In genomic region chr4:165873298-165874071, GRCh38 we compare ENCODE assay signal across 9 cellular contexts. TPM values are rescaled to one million over a fixed set of nuclear protein-coding genes. Genes with fewer than 3 reads are reported as not detected.
DNase-seq lines count a peak whose midpoint lies in the region; ATAC-seq and TF ChIP-seq lines count a peak whose summit lies in the region.
"Had no signal": no experiment of that assay in that cellular context is flagged by ENCODE, and none has a peak within 500 bp of the region (broad histone marks: within the 10 kb centered on the region; RNA-seq: fewer than 3 reads in every experiment).

No MANE protein-coding gene starts in this region.

- DNase-seq in NCI-H1417 (lab: John Stamatoyannopoulos, UW) (peak in 2 of 3 experiments; percentile 85 to 86), NCI-H1417 treated with DMSO at 0.1 percent for 48 hours (lab: John Stamatoyannopoulos, UW) (no peak), NCI-H748 (lab: John Stamatoyannopoulos, UW; ENCODE audit: unreplicated experiment) (peak; percentile 75), endodermal cell (peak; percentile 79), mucosa of descending colon (peak in 1 of 3 donors; percentile 24), T1000 (lab: John Stamatoyannopoulos, UW) (no peak), amniotic stem cell (lab: John Stamatoyannopoulos, UW) (no peak)

- no peaks in the 10 kb centered on the region for H3K36me3 Mint-ChIP-seq in endodermal cell (ENCODE audit: low read depth)

- 0% methylated on average over 19 to 70 of the region's 70 CpGs for WGBS in endodermal cell (ENCODE audit: insufficient coverage in 1 of 2, insufficient read length in 1 of 2), 2 experiments

- intact Hi-C loops in mucosa of descending colon (cut with DNase I, micrococcal nuclease): no loop called here

- H3K4me3 ChIP-seq in endodermal cell (ENCODE audit: low read length): peak overlapping the region; percentile 78
- H3K4me3 ChIP-seq in mucosa of descending colon: no peak overlapping the region

- H3K27me3 ChIP-seq in endodermal cell (ENCODE audit: control insufficient read depth, insufficient read depth, low read length, poor library complexity, severe bottlenecking): peaks cover 75% of the 10 kb centered on the region

- no peaks in the 10 kb centered on the region for H3K9me3 ChIP-seq in endodermal cell (ENCODE audit: control insufficient read depth, low read length)
- no peaks in the 10 kb centered on the region for H3K9me3 ChIP-seq in mucosa of descending colon

- H3K36me3 ChIP-seq in endodermal cell (ENCODE audit: control insufficient read depth, insufficient read depth, low read length) (no peaks in the 10 kb centered on the region), mucosa of descending colon (ENCODE audit: low read depth) (no peaks in the 10 kb centered on the region)

- no peak for TF ChIP-seq CTCF in endodermal cell (conservative IDR thresholded peaks at IDR 0.05)
- no peak for TF ChIP-seq CTCF in mucosa of descending colon (IDR thresholded peaks at IDR 0.05)

- peaks cover 16% of the 10 kb centered on the region for H3K4me1 Mint-ChIP-seq in endodermal cell

- H3K27ac ChIP-seq in endodermal cell (ENCODE audit: low read depth, low read length): no peak overlapping the region

- no peak overlapping the region for H3K27ac Mint-ChIP-seq in endodermal cell

- H3K9me3 Mint-ChIP-seq in endodermal cell: no peaks in the 10 kb centered on the region

- no peak overlapping the region for H3K9ac ChIP-seq in endodermal cell (ENCODE audit: extremely low read depth, low read length, poor library complexity, severe bottlenecking)

- peaks cover 54% of the 10 kb centered on the region for H3K27me3 Mint-ChIP-seq in endodermal cell (ENCODE audit: insufficient read depth)

- H3K4me1 ChIP-seq in endodermal cell (ENCODE audit: control insufficient read depth, insufficient read depth, low read length) (no peaks in the 10 kb centered on the region), mucosa of descending colon (ENCODE audit: low read depth) (no peaks in the 10 kb centered on the region)

- H3K4me3 Mint-ChIP-seq in endodermal cell: peak overlapping the region; percentile 68

- ATAC-seq in mucosa of descending colon: peak; percentile 38
- no peak for ATAC-seq in GM19351 (IDR thresholded peaks at IDR 0.05; ENCODE audit: unreplicated experiment)

RNA-seq across cellular contexts. Expression of gene TLL1, which starts 0.4 kb away (rescaled TPM):
- total RNA-seq in endodermal cell (1 to 10 TPM in 1 of 2 donors, under 1 TPM in 1; 0.18 to 3.8 TPM), mucosa of descending colon (1 to 10 TPM; 2.4 to 4.8 (median 2.5) TPM)
- 0.25 TPM for polyA plus RNA-seq in endodermal cell (2013, experiment 1 of 2)
- polyA plus RNA-seq in endodermal cell (2013, experiment 2 of 2): 0.29 TPM
- total RNA-seq: T-helper 2 cell treated with Interferon-gamma antibody and Interleukin-4, amounts not matched to agents 100 ng/mL and 5 ng/mL, for 36 hours had no signal

Comparison
In these comparisons a context has a peak if more than half of its experiments do, and no peak if none do; other contexts are left out.
1. DNase-seq: peak in NCI-H1417 (2 of 3), NCI-H748 (single experiment) and endodermal cell (single experiment); none in NCI-H1417 treated with DMSO at 0.1 percent for 48 hours (single experiment), T1000 (single experiment) and amniotic stem cell (single experiment).